ENCODE assay signal across 8 cellular contexts in the genomic region with DNA sequence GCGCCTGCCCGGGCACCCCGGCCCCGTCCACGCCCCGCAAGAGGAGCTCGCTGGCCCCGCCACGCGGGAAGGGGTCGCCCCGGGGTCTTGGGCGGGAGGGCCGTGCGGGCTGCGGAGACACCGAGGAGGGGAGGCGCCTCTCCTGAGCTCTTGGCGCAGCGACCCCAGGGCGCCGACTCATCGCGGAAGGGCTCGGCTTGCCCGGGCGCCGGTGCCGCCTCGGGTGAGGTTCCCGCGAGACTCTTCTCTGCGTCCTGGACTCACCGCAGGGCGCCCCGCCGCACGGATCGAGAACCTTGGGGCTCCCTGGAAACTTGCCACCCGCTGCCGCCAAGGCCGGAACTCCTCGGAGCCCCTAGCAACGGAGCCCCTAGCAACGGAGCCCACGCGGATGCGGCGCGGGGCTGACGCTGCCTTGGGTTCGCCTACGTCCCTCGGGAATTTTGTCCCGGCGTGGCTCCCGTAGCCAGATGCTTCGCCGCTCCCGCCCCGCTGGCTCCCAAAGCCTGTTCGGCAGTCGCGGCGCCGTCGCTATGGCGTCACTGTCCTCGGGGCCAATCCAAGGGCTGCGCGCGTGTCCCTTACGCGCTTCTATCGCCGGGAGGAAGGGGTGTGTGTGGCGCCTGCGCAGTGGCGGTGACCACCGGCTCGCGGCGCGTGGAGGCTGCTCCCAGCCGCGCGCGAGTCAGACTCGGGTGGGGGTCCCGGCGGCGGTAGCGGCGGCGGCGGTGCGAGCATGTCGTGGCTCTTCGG. TPM values are rescaled to one million over a fixed set of nuclear protein-coding genes. Genes with fewer than 3 reads are reported as not detected.
DNase-seq lines count a peak whose midpoint lies in the region; ATAC-seq and TF ChIP-seq lines count a peak whose summit lies in the region.

A gene (plus strand): TSS at position 630 of the 753 bp plus-strand sequence. CDS start 107 bp downstream, at position 737.

- H3K27me3 ChIP-seq in BJ (ENCODE audit: control insufficient read depth, insufficient read depth, low read length), result no peaks in the 10 kb centered on the region

- H3K4me3 ChIP-seq in BJ (ENCODE audit: low read depth, low read length), result peak within 1 kb of the TSS; percentile 72
- H3K4me3 ChIP-seq in choroid plexus epithelial cell (ENCODE audit: low read depth, low read length), result peak within 1 kb of the TSS; percentile 97

- DNase-seq in BJ (ENCODE audit: low read depth) (peak; percentile 83), NCI-H526 (lab: John Stamatoyannopoulos, UW) (peak; percentile 89 to 98), choroid plexus epithelial cell (ENCODE audit: low read depth) (peak; percentile 99), kidney tubule cell (ENCODE audit: low spot score) (peak; percentile 97)
- DNase-seq in activated CD4-positive, alpha-beta T cell treated with anti-CD3 and anti-CD28 coated beads for 4 hours, result peak; percentile 96 to 97
- DNase-seq in stimulated activated CD4-positive, alpha-beta T cell treated with anti-CD3 and anti-CD28 coated beads, Interleukin-1b, Interleukin-23, amount 100 ng/mL, for 1 hour (ENCODE audit: low read depth in 2 of 2), result peak; percentile 86 to 90

- H3K36me3 ChIP-seq in BJ (ENCODE audit: control insufficient read depth, insufficient read depth, low read length), result peaks cover 4% of the 10 kb centered on the region

- CTCF ChIA-PET in BJ (lab: Yijun Ruan, JAX), result no interaction called here

- ATAC-seq in GM19328 (IDR thresholded peaks at IDR 0.05; ENCODE audit: unreplicated experiment), result peak; percentile 80
- peak; percentile 78 for ATAC-seq in HG03469 (IDR thresholded peaks at IDR 0.05; ENCODE audit: unreplicated experiment)

- TF ChIP-seq CTCF in BJ (IDR thresholded peaks at IDR 0.05; ENCODE audit: insufficient read depth, low read depth, low read length) (no peak), choroid plexus epithelial cell (conservative IDR thresholded peaks at IDR 0.05; ENCODE audit: low read depth, low read length) (no peak)

- POLR2A ChIA-PET in BJ (lab: Charles Lee), result interaction anchor here (1.0 kb wide), 1 partner anchor 18 kb away, joined by 3 read pairs; no protein-coding TSS in a partner anchor

RNA-seq across cellular contexts. Expression of the gene that starts here (rescaled TPM):
- 12.5 and 19.7 TPM in 2 replicates for polyA plus RNA-seq in BJ (2011; rRNA removed)
- polyA minus RNA-seq in BJ (2011; rRNA and poly(A)+ RNA removed), result 9.0 and 11.3 TPM in 2 replicates

Comparison
In these comparisons a context has a peak if more than half of its experiments do, and no peak if none do; other contexts are left out.
1. Peak in every context shown above with its lines: DNase-seq, ATAC-seq and H3K4me3 ChIP-seq.